Comparison of ENCODE assay signal across 19 cellular contexts in genomic region chr13:49435992-49436391, GRCh38. TPM values are rescaled to one million over a fixed set of nuclear protein-coding genes. Genes with fewer than 3 reads are reported as not detected.
A peak's percentile ranks its signal among the peaks of the same experiment; 100 is the strongest.
DNase-seq lines count a peak whose midpoint lies in the region; ATAC-seq, FAIRE-seq and TF ChIP-seq lines count a peak whose summit lies in the region.
"Had no signal": no experiment of that assay in that cellular context is flagged by ENCODE, and none has a peak within 500 bp of the region (broad histone marks: within the 10 kb centered on the region; RNA-seq: fewer than 3 reads in every experiment).

No MANE protein-coding gene starts in this region.

- H3K27me3 ChIP-seq in GM23248 (replicated peaks; ENCODE audit: insufficient read depth) = no peaks in the 10 kb centered on the region
- no peaks in the 10 kb centered on the region for H3K27me3 ChIP-seq in left ventricle myocardium inferior (ENCODE audit: low read depth)
- H3K27me3 ChIP-seq in skeletal muscle satellite cell (ENCODE audit: control insufficient read depth, insufficient read depth, low read length) = no peaks in the 10 kb centered on the region
- no peaks in the 10 kb centered on the region for H3K27me3 ChIP-seq in naive thymus-derived CD4-positive, alpha-beta T cell (ENCODE audit: control insufficient read depth in 2 of 2, insufficient read depth in 2 of 2, low read length in 2 of 2)
- H3K27me3 ChIP-seq: BLaER1 treated with 17β-estradiol and CSF1 and Interleukin-3, amounts not matched to agents 10 nM and 100 nM; heart right ventricle; neutrophil; transverse colon had no signal

- POLR2A ChIA-PET in naive thymus-derived CD4-positive, alpha-beta T cell (lab: Charles Lee) = interaction anchor here (0.9 kb wide), 2 partner anchors 10 to 448 kb away, joined by 3 read pairs; no protein-coding TSS in a partner anchor

- WGBS in GM23248 (ENCODE audit: low coverage in 1 of 2, low lambda C conversion rate in 2 of 2, missing lambda C conversion rate in 2 of 2), 2 experiments = 40 to 51% methylated on average over 1 of the region's 1 CpG

- no peaks in the 10 kb centered on the region for H4K20me1 ChIP-seq in GM23248 (ENCODE audit: insufficient read depth)
- H4K20me1 ChIP-seq: BLaER1 treated with 17β-estradiol and CSF1 and Interleukin-3, amounts not matched to agents 10 nM and 100 nM had no signal

- peaks cover 0 to 18% (median 6%) of the 10 kb centered on the region in 5 donors for H3K36me3 Mint-ChIP-seq in naive thymus-derived CD4-positive, alpha-beta T cell

- H3K36me3 ChIP-seq in GM23248 (ENCODE audit: low read depth) (peaks cover 2% of the 10 kb centered on the region; the same call in 1 of the 2 replicates), left ventricle myocardium inferior (peaks cover 19% of the 10 kb centered on the region), skeletal muscle satellite cell (ENCODE audit: insufficient read depth, low read length) (peaks cover 2% of the 10 kb centered on the region)
- no peaks in the 10 kb centered on the region for H3K36me3 ChIP-seq in naive thymus-derived CD4-positive, alpha-beta T cell (ENCODE audit: control insufficient read depth in 2 of 3, insufficient read depth in 3 of 3, low read length in 3 of 3)

- in situ Hi-C loops in GM23248 (cut with MboI) = no loop called here

- 0 out of 2 replicates have a peak, but pooled peaks cover 3% of the 10 kb centered on the region for H3F3A ChIP-seq in GM23248 (ENCODE audit: insufficient read depth)

- H3K4me2 ChIP-seq in GM23248 (ENCODE audit: unreplicated experiment) (peak overlapping the region; percentile 38), skeletal muscle satellite cell (ENCODE audit: low read length) (peak overlapping the region; percentile 28)
- H3K4me2 ChIP-seq: BLaER1 treated with 17β-estradiol and CSF1 and Interleukin-3, amounts not matched to agents 10 nM and 100 nM had no signal

- TF ChIP-seq CTCF in choroid plexus epithelial cell (conservative IDR thresholded peaks at IDR 0.05; ENCODE audit: low read depth, low read length) (no peak), left ventricle myocardium inferior (IDR thresholded peaks at IDR 0.05; ENCODE audit: borderline replicate concordance) (no peak)

- H3K27me3 Mint-ChIP-seq in naive thymus-derived CD4-positive, alpha-beta T cell = no peaks in the 10 kb centered on the region
- H3K27me3 Mint-ChIP-seq: activated naive CD8-positive, alpha-beta T cell treated with anti-CD3 and anti-CD28 coated beads, Interleukin-2, amount 50 U/mL, for 24 hours; activated T-helper 17 cell treated with anti-CD3 and anti-CD28 coated beads, Interleukin-2, amount 50 U/mL, for 72 hours had no signal

- no peaks in the 10 kb centered on the region for H3K9me3 ChIP-seq in GM23248 (ENCODE audit: low read depth)
- H3K9me3 ChIP-seq in left ventricle myocardium inferior (replicated peaks) = no peaks in the 10 kb centered on the region
- H3K9me3 ChIP-seq in skeletal muscle satellite cell (replicated peaks; ENCODE audit: low read length) = no peaks in the 10 kb centered on the region
- H3K9me3 ChIP-seq in naive thymus-derived CD4-positive, alpha-beta T cell (ENCODE audit: control insufficient read depth in 2 of 3, low read length in 3 of 3) = no peaks in the 10 kb centered on the region
- H3K9me3 ChIP-seq: BLaER1 treated with 17β-estradiol and CSF1 and Interleukin-3, amounts not matched to agents 10 nM and 100 nM; heart right ventricle; neutrophil; transverse colon had no signal

- intact Hi-C loops in left ventricle myocardium inferior (cut with micrococcal nuclease) = loop anchor here (10.0 kb wide), 1 partner anchor 131 kb away; no protein-coding TSS in a partner anchor
- intact Hi-C loops in naive thymus-derived CD4-positive, alpha-beta T cell (cut with micrococcal nuclease) = no loop called here

- peaks cover 0 to 4% (median 0%) of the 10 kb centered on the region in 7 donors for H3K4me1 Mint-ChIP-seq in naive thymus-derived CD4-positive, alpha-beta T cell

- no peaks in the 10 kb centered on the region for H3K9me3 Mint-ChIP-seq in naive thymus-derived CD4-positive, alpha-beta T cell
- H3K9me3 Mint-ChIP-seq: activated naive CD8-positive, alpha-beta T cell treated with anti-CD3 and anti-CD28 coated beads, Interleukin-2, amount 50 U/mL, for 24 hours; activated T-helper 17 cell treated with anti-CD3 and anti-CD28 coated beads, Interleukin-2, amount 50 U/mL, for 72 hours had no signal

- H3K4me1 ChIP-seq in GM23248 (ENCODE audit: insufficient read depth) (peaks cover 10% of the 10 kb centered on the region), left ventricle myocardium inferior (no peaks in the 10 kb centered on the region), skeletal muscle satellite cell (ENCODE audit: control insufficient read depth, insufficient read depth, low read length) (peaks cover 8% of the 10 kb centered on the region)
- no peaks in the 10 kb centered on the region for H3K4me1 ChIP-seq in naive thymus-derived CD4-positive, alpha-beta T cell (ENCODE audit: control insufficient read depth in 2 of 2, insufficient read depth in 2 of 2, low read length in 2 of 2)
- H3K4me1 ChIP-seq: heart right ventricle had no signal

- no peak overlapping the region for H3K27ac Mint-ChIP-seq in naive thymus-derived CD4-positive, alpha-beta T cell
- H3K27ac Mint-ChIP-seq: activated naive CD8-positive, alpha-beta T cell treated with anti-CD3 and anti-CD28 coated beads, Interleukin-2, amount 50 U/mL, for 24 hours; activated T-helper 17 cell treated with anti-CD3 and anti-CD28 coated beads, Interleukin-2, amount 50 U/mL, for 72 hours had no signal

- H2AFZ ChIP-seq in GM23248 = peak overlapping the region; percentile 61; the same call in 1 of the 2 replicates

- no peaks in the 10 kb centered on the region for H3K9me2 ChIP-seq in GM23248 (ENCODE audit: insufficient read depth)

- H3K27ac ChIP-seq in GM23248 (peak overlapping the region; percentile 34), left ventricle myocardium inferior (replicated peaks) (peak overlapping the region; percentile 29)
- H3K27ac ChIP-seq in naive thymus-derived CD4-positive, alpha-beta T cell (ENCODE audit: low read depth, low read length) = no peak overlapping the region
- H3K27ac ChIP-seq: BLaER1 treated with 17β-estradiol and CSF1 and Interleukin-3, amounts not matched to agents 10 nM and 100 nM; neutrophil had no signal

- no peak for ATAC-seq in naive thymus-derived CD4-positive, alpha-beta T cell
- ATAC-seq: activated naive CD8-positive, alpha-beta T cell treated with anti-CD3 and anti-CD28 coated beads, Interleukin-2, amount 50 U/mL, for 24 hours; activated T-helper 17 cell treated with anti-CD3 and anti-CD28 coated beads, Interleukin-2, amount 50 U/mL, for 72 hours had no signal

- H3K9ac ChIP-seq in GM23248 = peak overlapping the region; percentile 31
- H3K9ac ChIP-seq in skeletal muscle satellite cell (ENCODE audit: low read depth, low read length) = peak overlapping the region; percentile 53
- H3K9ac ChIP-seq: BLaER1 treated with 17β-estradiol and CSF1 and Interleukin-3, amounts not matched to agents 10 nM and 100 nM had no signal

- H3K79me2 ChIP-seq in GM23248 (ENCODE audit: insufficient read depth) = no peaks in the 10 kb centered on the region

- DNase-seq in GM23248 = peak; percentile 62
- peak; percentile 51 for DNase-seq in choroid plexus epithelial cell (ENCODE audit: low read depth)
- no peak for DNase-seq in left ventricle myocardium inferior
- no peak for DNase-seq in naive thymus-derived CD4-positive, alpha-beta T cell
- DNase-seq in NCI-H146 treated with DMSO at 0.1 percent for 48 hours (lab: John Stamatoyannopoulos, UW; ENCODE audit: unreplicated experiment) = no peak
- DNase-seq in NCI-H2029 treated with DMSO at 0.1 percent for 48 hours (lab: John Stamatoyannopoulos, UW) = no peak
- DNase-seq in frontal cortex (ENCODE audit: low spot score in 2 of 2) = no peak
- DNase-seq: activated CD4-positive, CD25-positive, alpha-beta regulatory T cell; activated naive CD8-positive, alpha-beta T cell treated with anti-CD3 and anti-CD28 coated beads, Interleukin-2, amount 50 U/mL, for 24 hours; heart right ventricle; NCI-H1930; NCI-H446 treated with DMSO at 0.1 percent for 48 hours; small intestine; transverse colon had no signal

- H3K4me3 Mint-ChIP-seq in naive thymus-derived CD4-positive, alpha-beta T cell = no peak overlapping the region
- H3K4me3 Mint-ChIP-seq: activated naive CD8-positive, alpha-beta T cell treated with anti-CD3 and anti-CD28 coated beads, Interleukin-2, amount 50 U/mL, for 24 hours; activated T-helper 17 cell treated with anti-CD3 and anti-CD28 coated beads, Interleukin-2, amount 50 U/mL, for 72 hours had no signal

- no peak for FAIRE-seq in frontal cortex (lab: Jason Lieb, UNC)
- FAIRE-seq: keratinocyte, small intestine had no signal

- H3K4me3 ChIP-seq in GM23248 (no peak overlapping the region), choroid plexus epithelial cell (ENCODE audit: low read depth, low read length) (no peak overlapping the region), left ventricle myocardium inferior (no peak overlapping the region), skeletal muscle satellite cell (ENCODE audit: low read length) (no peak overlapping the region)
- H3K4me3 ChIP-seq in naive thymus-derived CD4-positive, alpha-beta T cell (ENCODE audit: low read length) = no peak overlapping the region
- H3K4me3 ChIP-seq: BLaER1 treated with 17β-estradiol and CSF1 and Interleukin-3, amounts not matched to agents 10 nM and 100 nM; heart right ventricle; transverse colon had no signal

- CTCF ChIA-PET in naive thymus-derived CD4-positive, alpha-beta T cell (lab: Charles Lee) = no interaction called here

RNA-seq across cellular contexts. Expression of gene CAB39L, which starts 7.9 kb away (rescaled TPM):
- 7.3 and 10.5 TPM in 2 replicates for total RNA-seq in GM23248 (2014; rRNA removed; shearing (Covaris generic))
- 6.1 and 7.0 TPM in 2 replicates for polyA plus RNA-seq in GM23248 (2016; fragmentation: Nextera tagmentation; extraction: Ambion mirVana)
- total RNA-seq in left ventricle myocardium inferior = 23.4 TPM
- 9.1 and 9.4 TPM in 2 replicates for total RNA-seq in skeletal muscle satellite cell (2012; rRNA removed)
- 1 to 10 TPM; 2.9 to 5.9 (median 4.6) TPM for total RNA-seq in naive thymus-derived CD4-positive, alpha-beta T cell
- 1 to 10 TPM; 4.3 to 4.9 TPM for polyA plus RNA-seq in naive thymus-derived CD4-positive, alpha-beta T cell
- total RNA-seq in frontal cortex = 43.2 TPM

RNA-seq across cellular contexts. Expression of gene SETDB2, which starts 8.1 kb away (rescaled TPM):
- total RNA-seq in GM23248 (2014; rRNA removed; shearing (Covaris generic)) = 2.8 and 5.3 TPM in 2 replicates
- 5.1 and 5.7 TPM in 2 replicates for polyA plus RNA-seq in GM23248 (2016; fragmentation: Nextera tagmentation; extraction: Ambion mirVana)
- total RNA-seq in left ventricle myocardium inferior (17.8 TPM), frontal cortex (16.7 TPM)
- total RNA-seq in skeletal muscle satellite cell (2012; rRNA removed) = 4.2 and 4.8 TPM in 2 replicates
- 10 to 100 TPM; 16.7 to 30.0 (median 20.3) TPM for total RNA-seq in naive thymus-derived CD4-positive, alpha-beta T cell
- polyA plus RNA-seq in naive thymus-derived CD4-positive, alpha-beta T cell = 10 to 100 TPM; 14.3 to 15.0 TPM

RNA-seq across cellular contexts. Expression of gene PHF11, which starts 59.8 kb away (rescaled TPM):
- 13.4 and 16.9 TPM in 2 replicates for total RNA-seq in GM23248 (2014; rRNA removed; shearing (Covaris generic))
- 29.3 and 29.6 TPM in 2 replicates for polyA plus RNA-seq in GM23248 (2016; fragmentation: Nextera tagmentation; extraction: Ambion mirVana)
- 15.1 TPM for total RNA-seq in left ventricle myocardium inferior
- 11.9 and 13.5 TPM in 2 replicates for total RNA-seq in skeletal muscle satellite cell (2012; rRNA removed)
- 100 to 1,000 TPM in 4 of 5 experiments, 10 to 100 TPM in 1; 96.0 to 132 (median 126) TPM for total RNA-seq in naive thymus-derived CD4-positive, alpha-beta T cell
- polyA plus RNA-seq in naive thymus-derived CD4-positive, alpha-beta T cell = 10 to 100 TPM; 80.6 to 88.4 TPM
- total RNA-seq in frontal cortex = 3.7 TPM

Comparison
In these comparisons a context has a peak if more than half of its experiments do, and no peak if none do; other contexts are left out.
1. DNase-seq: peak in GM23248 (single experiment) and choroid plexus epithelial cell (single experiment); none in left ventricle myocardium inferior (single experiment), naive thymus-derived CD4-positive, alpha-beta T cell (0 of 9), NCI-H146 treated with DMSO at 0.1 percent for 48 hours (single experiment), NCI-H2029 treated with DMSO at 0.1 percent for 48 hours (single experiment) and frontal cortex (0 of 2).